ENCODE assay signal across 9 cellular contexts in genomic region chr12:50923361-50924130, GRCh38. TPM values are rescaled to one million over a fixed set of nuclear protein-coding genes. Genes with fewer than 3 reads are reported as not detected.
DNase-seq lines count a peak whose midpoint lies in the region; ATAC-seq and TF ChIP-seq lines count a peak whose summit lies in the region.
"Had no signal": no experiment of that assay in that cellular context is flagged by ENCODE, and none has a peak within 500 bp of the region (broad histone marks: within the 10 kb centered on the region; RNA-seq: fewer than 3 reads in every experiment).

No MANE protein-coding gene starts in this region.

- intact Hi-C loops in body of pancreas (cut with DNase I), result no loop called here
- intact Hi-C loops in upper lobe of right lung (cut with DNase I), result no loop called here
- intact Hi-C loops in mucosa of descending colon (cut with DNase I, micrococcal nuclease), result no loop called here

- no peaks in the 10 kb centered on the region for H3K27me3 Mint-ChIP-seq in activated T-cell treated with anti-CD3 and anti-CD28 coated beads, Interleukin-2, amount 50 U/mL, for 4 hours (ENCODE audit: low read depth)

- no peaks in the 10 kb centered on the region for H3K9me3 Mint-ChIP-seq in activated T-cell treated with anti-CD3 and anti-CD28 coated beads, Interleukin-2, amount 50 U/mL, for 4 hours

- H3K36me3 ChIP-seq in body of pancreas (replicated peaks in 1 of 2; ENCODE audit: insufficient read depth in 1 of 2, low read depth in 2 of 2) (no peaks in the 10 kb centered on the region), mesodermal cell (ENCODE audit: control insufficient read depth, insufficient read depth, low read length) (no peaks in the 10 kb centered on the region), upper lobe of right lung (no peaks in the 10 kb centered on the region), mucosa of descending colon (ENCODE audit: low read depth) (no peaks in the 10 kb centered on the region)

- TF ChIP-seq CTCF in body of pancreas (IDR thresholded peaks at IDR 0.05) (no peak), upper lobe of right lung (IDR thresholded peaks at IDR 0.05) (no peak), mucosa of descending colon (IDR thresholded peaks at IDR 0.05) (no peak)

- peak overlapping the region; percentile 49 for H3K4me3 Mint-ChIP-seq in activated T-cell treated with anti-CD3 and anti-CD28 coated beads, Interleukin-2, amount 50 U/mL, for 4 hours

- H3K9me3 ChIP-seq in body of pancreas (no peaks in the 10 kb centered on the region), mesodermal cell (ENCODE audit: control insufficient read depth, low read length) (no peaks in the 10 kb centered on the region), upper lobe of right lung (no peaks in the 10 kb centered on the region), mucosa of descending colon (no peaks in the 10 kb centered on the region)

- H3K4me1 Mint-ChIP-seq in activated T-cell treated with anti-CD3 and anti-CD28 coated beads, Interleukin-2, amount 50 U/mL, for 4 hours (ENCODE audit: low read depth), result peaks cover 27% of the 10 kb centered on the region

- H3K4me3 ChIP-seq in body of pancreas (no peak overlapping the region), mesodermal cell (ENCODE audit: extremely low read depth, insufficient read depth, low read length, poor library complexity, severe bottlenecking) (peak overlapping the region; percentile 47), upper lobe of right lung (peak overlapping the region; percentile 69), mucosa of descending colon (no peak overlapping the region)

- H3K27me3 ChIP-seq in body of pancreas (no peaks in the 10 kb centered on the region), upper lobe of right lung (no peaks in the 10 kb centered on the region)

- 22 to 26% methylated on average over 8 of the region's 8 CpGs for WGBS in body of pancreas, 2 donors
- 26 to 50% methylated on average over 4 to 7 of the region's 8 CpGs for WGBS in mesodermal cell (ENCODE audit: insufficient coverage in 2 of 2), 2 experiments

- H3K27ac ChIP-seq in body of pancreas (peak overlapping the region; percentile 82 to 87 (median 84)), mesodermal cell (ENCODE audit: low read depth, low read length, severe bottlenecking) (peak overlapping the region; percentile 87), upper lobe of right lung (peak overlapping the region; percentile 88)

- no peaks in the 10 kb centered on the region for H3K36me3 Mint-ChIP-seq in activated T-cell treated with anti-CD3 and anti-CD28 coated beads, Interleukin-2, amount 50 U/mL, for 4 hours (ENCODE audit: insufficient read depth)

- no peak for ATAC-seq in activated T-cell treated with anti-CD3 and anti-CD28 coated beads, Interleukin-2, amount 50 U/mL, for 4 hours
- ATAC-seq in body of pancreas (no peak), upper lobe of right lung (no peak), HG02870 (IDR thresholded peaks at IDR 0.05; ENCODE audit: unreplicated experiment) (no peak), mucosa of descending colon (no peak)

- peaks cover 27% of the 10 kb centered on the region for H3K4me1 ChIP-seq in body of pancreas
- peaks cover 33% of the 10 kb centered on the region for H3K4me1 ChIP-seq in mesodermal cell (ENCODE audit: control insufficient read depth, insufficient read depth, low read length, poor library complexity, severe bottlenecking)
- peaks cover 31% of the 10 kb centered on the region for H3K4me1 ChIP-seq in upper lobe of right lung
- H3K4me1 ChIP-seq in mucosa of descending colon (ENCODE audit: low read depth), result peaks cover 15% of the 10 kb centered on the region

- no peak for DNase-seq in activated T-cell treated with anti-CD3 and anti-CD28 coated beads, Interleukin-2, amount 50 U/mL, for 4 hours
- DNase-seq in activated T-cell treated with anti-CD3 and anti-CD28 coated beads, Interleukin-2, amount 50 U/mL, for 48 hours, result no peak
- no peak for DNase-seq in body of pancreas
- DNase-seq in upper lobe of right lung, result no peak
- DNase-seq in NCI-H2196 treated with DMSO at 0.1 percent for 48 hours (lab: John Stamatoyannopoulos, UW; ENCODE audit: unreplicated experiment), result no peak
- no peak for DNase-seq in mucosa of descending colon

- no peak for TF ChIP-seq POLR2A in body of pancreas (IDR thresholded peaks at IDR 0.05)

RNA-seq across cellular contexts. Expression of gene HIGD1C, which starts 28.8 kb away (rescaled TPM):
- total RNA-seq in activated T-cell treated with anti-CD3 and anti-CD28 coated beads, Interleukin-2, amount 50 U/mL, for 4 hours, result not detected
- total RNA-seq in body of pancreas (not detected), upper lobe of right lung (not detected), mucosa of descending colon (not detected)
- not detected for polyA plus RNA-seq in mesodermal cell (2013, experiment 1 of 2)
- not detected for polyA plus RNA-seq in mesodermal cell (2013, experiment 2 of 2)
- total RNA-seq: Daoy had no signal

Comparison
In these comparisons a context has a peak if more than half of its experiments do, and no peak if none do; other contexts are left out.
1. H3K4me3 ChIP-seq: peak in mesodermal cell (single experiment) and upper lobe of right lung (single experiment); none in body of pancreas (0 of 2) and mucosa of descending colon (single experiment).
2. Peak in every context shown above with its lines, with median percentiles within 50 percentile points of each other: H3K27ac ChIP-seq.